Comparison of ENCODE assay signal across 24 cellular contexts in the genomic region with DNA sequence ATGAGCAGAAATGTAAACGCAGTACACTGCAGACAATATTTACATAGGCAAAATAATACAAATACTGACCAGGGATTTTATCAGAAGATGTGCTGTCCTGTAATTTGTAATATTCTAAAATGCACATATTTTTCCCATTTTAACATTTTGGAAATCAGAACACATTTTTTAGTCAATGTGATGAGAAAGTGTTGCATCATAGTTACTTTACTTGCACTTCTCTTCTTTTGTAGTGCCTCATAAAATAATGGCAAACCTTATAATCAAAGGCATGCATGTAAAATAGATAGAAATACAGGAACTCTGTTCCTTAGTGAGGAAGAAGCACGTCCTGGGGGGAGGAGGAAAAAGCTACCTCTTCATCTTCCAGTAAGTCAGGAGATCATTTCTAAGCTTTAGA.
"Had no signal": no experiment of that assay in that cellular context is flagged by ENCODE, and none has a peak within 500 bp of the region (broad histone marks: within the 10 kb centered on the region; RNA-seq: fewer than 3 reads in every experiment).

No MANE protein-coding gene starts in this region.

- H3K27ac ChIP-seq: esophagus squamous epithelium, gastroesophageal sphincter, left ventricle myocardium inferior, lower lobe of right lung, neural progenitor cell, ovary, right atrium auricular region, suprapubic skin, tibial artery, upper lobe of left lung, uterus had no signal

- H3K9me3 ChIP-seq: lower lobe of right lung, ovary, right atrium auricular region, suprapubic skin, upper lobe of left lung, uterus had no signal

- H3K4me1 ChIP-seq: esophagus squamous epithelium, gastroesophageal sphincter, left ventricle myocardium inferior, lower lobe of right lung, neural progenitor cell, suprapubic skin, tibial artery, uterus had no signal

- H3K4me2 ChIP-seq: neural progenitor cell had no signal

- H3K36me3 ChIP-seq: esophagus squamous epithelium, gastroesophageal sphincter, left ventricle myocardium inferior, lower lobe of right lung, neural progenitor cell, ovary, right atrium auricular region, suprapubic skin, tibial artery, upper lobe of left lung, uterus had no signal

- H3K4me3 ChIP-seq: esophagus squamous epithelium, gastroesophageal sphincter, left ventricle myocardium inferior, lower lobe of right lung, neural progenitor cell, ovary, right atrium auricular region, suprapubic skin, tibial artery, upper lobe of left lung, uterus had no signal

- H2AFZ ChIP-seq: neural progenitor cell had no signal

- H3K4me3 Mint-ChIP-seq: memory B cell; natural killer cell treated with Interleukin-12 subunit alpha and Interleukin-12 subunit beta and Interleukin-15 and Interleukin-18, amount 100 ng/mL, for 72 hours; neural progenitor cell; stimulated activated effector memory CD8-positive, alpha-beta T cell treated with anti-CD3 and anti-CD28 coated beads, Interleukin-12 subunit alpha, Interleukin-12 subunit beta, amount 100 ng/mL, for 72 hours had no signal

- FAIRE-seq: kidney had no signal

- H3K27ac Mint-ChIP-seq: memory B cell; natural killer cell treated with Interleukin-12 subunit alpha and Interleukin-12 subunit beta and Interleukin-15 and Interleukin-18, amount 100 ng/mL, for 72 hours; neural progenitor cell; stimulated activated effector memory CD8-positive, alpha-beta T cell treated with anti-CD3 and anti-CD28 coated beads, Interleukin-12 subunit alpha, Interleukin-12 subunit beta, amount 100 ng/mL, for 72 hours had no signal

- H3K27me3 Mint-ChIP-seq: memory B cell; natural killer cell treated with Interleukin-12 subunit alpha and Interleukin-12 subunit beta and Interleukin-15 and Interleukin-18, amount 100 ng/mL, for 72 hours had no signal

- H3K27me3 ChIP-seq: esophagus squamous epithelium, gastroesophageal sphincter, neural progenitor cell, ovary, right atrium auricular region, suprapubic skin, tibial artery, upper lobe of left lung, uterus had no signal

- DNase-seq: dermis blood vessel endothelial cell; esophagus squamous epithelium; foreskin fibroblast; glutamatergic neuron; kidney; left cardiac atrium; left ventricle myocardium inferior; lower lobe of right lung; midbrain; nucleus accumbens; ovary; stimulated activated CD4-positive, alpha-beta T cell treated with anti-CD3 and anti-CD28 coated beads, Interleukin-4, amount 100 ng/mL, for 1 hour; stimulated activated CD8-positive, alpha-beta memory T cell treated with anti-CD3 and anti-CD28 coated beads, Interleukin-4, amount 100 ng/mL, for 48 hours; stimulated activated naive CD8-positive, alpha-beta T cell treated with anti-CD3 and anti-CD28 coated beads, Interleukin-15, Interleukin-2, amounts not matched to agents 100 U/mL and 50 U/mL, for 24 hours; tibial artery; upper lobe of left lung; uterus had no signal

- H3K9ac ChIP-seq: neural progenitor cell had no signal

- H3K36me3 Mint-ChIP-seq: neural progenitor cell had no signal

- ATAC-seq: gastroesophageal sphincter; left cardiac atrium; lower lobe of right lung; natural killer cell treated with Interleukin-12 subunit alpha and Interleukin-12 subunit beta and Interleukin-15 and Interleukin-18, amount 100 ng/mL, for 72 hours; stimulated activated effector memory CD8-positive, alpha-beta T cell treated with anti-CD3 and anti-CD28 coated beads, Interleukin-12 subunit alpha, Interleukin-12 subunit beta, amount 100 ng/mL, for 72 hours; stimulated activated naive CD8-positive, alpha-beta T cell treated with anti-CD3 and anti-CD28 coated beads, Interleukin-15, Interleukin-2, amounts not matched to agents 100 U/mL and 50 U/mL, for 24 hours had no signal
